8 cellular contexts compared by ENCODE assay signal in genomic region chr5:114361724-114362196, GRCh38.
DNase-seq lines count a peak whose midpoint lies in the region; ATAC-seq lines count a peak whose summit lies in the region.

Gene KCNN2 (plus strand): TSS chr5:114362070. CDS start chr5:114362140, 70 bp downstream.

- H3K27me3 ChIP-seq in layer of hippocampus (ENCODE audit: control insufficient read depth, insufficient read depth, low read length) (peaks cover 7% of the 10 kb centered on the region), stomach smooth muscle (ENCODE audit: control insufficient read depth in 1 of 2, insufficient read depth in 2 of 2, low read length in 2 of 2) (peaks cover 2 to 25% of the 10 kb centered on the region in 2 donors)

- H3K9me3 ChIP-seq in stomach smooth muscle (ENCODE audit: control insufficient read depth in 2 of 2, low read length in 2 of 2), result no peaks in the 10 kb centered on the region

- ATAC-seq in GM18868 (IDR thresholded peaks at IDR 0.05; ENCODE audit: unreplicated experiment), result peak; percentile 80
- ATAC-seq in HG03432 (IDR thresholded peaks at IDR 0.05; ENCODE audit: unreplicated experiment), result peak; percentile 84
- ATAC-seq in HG03280 (IDR thresholded peaks at IDR 0.05; ENCODE audit: unreplicated experiment), result no peak

- DNase-seq in ACHN (peak; percentile 77), NOMO-1 (lab: John Stamatoyannopoulos, UW; ENCODE audit: unreplicated experiment in 2 of 2) (peak; percentile 92 to 95)

- peaks cover 23% of the 10 kb centered on the region for H3K4me1 ChIP-seq in stomach smooth muscle (ENCODE audit: control insufficient read depth, insufficient read depth, low read length)

- H3K36me3 ChIP-seq in stomach smooth muscle (ENCODE audit: control insufficient read depth in 2 of 2, insufficient read depth in 2 of 2, low read length in 2 of 2), result no peaks in the 10 kb centered on the region

- H3K9ac ChIP-seq in stomach smooth muscle (ENCODE audit: low read length in 2 of 2), result peak within 1 kb of the TSS; percentile 42

- peak within 1 kb of the TSS; percentile 72 to 83 for H3K4me3 ChIP-seq in stomach smooth muscle (ENCODE audit: low read length in 2 of 2)

- in situ Hi-C loops in ACHN (cut with HindIII; ENCODE audit: low pct_ligation_motif_present, low pct_unique_long_range_greater_than_20kb, low sequenced_read_pairs), result no loop called here

- H3K27ac ChIP-seq in cingulate gyrus (ENCODE audit: low read depth, low read length), result peak within 1 kb of the TSS; percentile 29
- peak within 1 kb of the TSS; percentile 30 for H3K27ac ChIP-seq in layer of hippocampus (ENCODE audit: low read depth, low read length)
- peak within 1 kb of the TSS; percentile 18 for H3K27ac ChIP-seq in stomach smooth muscle (ENCODE audit: low read length)
